ENCODE assay signal across 1 cellular context in the genomic region with DNA sequence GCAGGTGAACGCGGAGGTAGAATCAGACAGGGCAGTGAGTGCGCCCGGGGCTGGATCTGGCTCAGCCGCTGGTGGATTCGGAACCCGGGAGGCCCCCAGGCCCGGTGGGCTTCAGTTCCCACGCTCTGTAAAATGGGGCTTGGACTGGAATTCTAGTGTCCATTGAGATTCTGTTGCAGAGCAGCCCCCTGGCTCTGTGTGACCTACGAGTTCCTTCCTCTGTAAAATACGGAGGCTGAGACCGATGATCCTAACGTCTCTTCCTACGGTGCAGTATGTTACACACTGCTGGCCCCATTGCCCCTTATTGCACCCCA.
TF ChIP-seq lines count a peak whose summit lies in the region.

No MANE protein-coding gene starts in this region.

TF ChIP-seq in K562, 482 proteins besides CTCF, POLR2A, EP300 and RAD21 (continued from another document):
- TF ChIP-seq, protein P1, sequence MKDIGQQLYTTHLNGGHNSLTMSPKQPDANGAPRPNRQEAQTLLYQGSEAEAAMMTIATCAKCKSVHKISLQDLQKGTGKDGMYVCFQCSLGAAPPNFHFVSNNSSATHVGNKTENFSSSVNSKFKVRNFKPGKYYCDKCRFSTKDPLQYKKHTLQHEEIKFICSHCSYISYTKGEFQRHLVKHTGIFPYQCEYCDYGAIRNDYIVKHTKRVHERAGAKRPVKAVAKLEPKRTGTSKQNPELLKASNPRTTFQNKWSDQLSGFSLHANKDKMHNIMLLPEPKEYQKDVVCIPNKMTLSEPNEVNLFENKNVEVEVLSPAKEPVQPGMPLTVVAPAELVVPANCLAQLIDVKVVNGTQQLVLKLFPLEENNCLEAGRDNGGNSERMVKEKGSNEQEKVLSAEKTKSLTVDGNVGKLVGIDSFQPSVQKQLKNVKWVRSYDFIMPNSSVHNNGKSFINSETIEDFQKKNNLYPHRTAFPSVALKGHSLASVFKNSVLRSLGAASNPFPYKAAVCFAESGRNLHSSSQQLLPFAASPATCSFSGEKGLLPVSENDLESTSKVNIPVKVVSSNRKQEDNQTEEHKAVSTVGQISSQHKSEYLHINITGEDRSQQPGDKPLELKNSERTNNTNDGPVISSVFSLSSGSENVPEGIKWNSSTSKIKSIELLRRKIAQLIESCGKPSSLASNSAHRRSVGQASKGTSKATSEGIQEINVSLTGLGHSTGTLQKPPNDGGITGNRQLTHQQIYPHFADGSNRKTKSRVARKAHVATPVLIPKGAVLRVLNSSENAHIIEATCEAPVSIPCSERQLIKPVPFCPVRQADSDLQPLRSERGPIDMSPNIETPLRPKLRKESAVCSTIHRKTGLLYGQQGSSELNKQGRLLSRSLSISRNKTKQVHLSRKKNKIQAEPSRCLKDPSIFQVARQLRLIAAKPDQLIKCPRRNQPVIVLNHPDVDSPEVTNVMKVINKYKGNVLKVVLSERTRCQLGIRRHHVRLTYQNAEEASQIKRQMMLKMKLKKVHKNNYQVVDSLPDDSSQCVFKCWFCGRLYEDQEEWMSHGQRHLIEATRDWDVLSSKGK (CRISPR knock-in tag; IDR thresholded peaks at IDR 0.05): no peak
- TF ChIP-seq, protein P2, sequence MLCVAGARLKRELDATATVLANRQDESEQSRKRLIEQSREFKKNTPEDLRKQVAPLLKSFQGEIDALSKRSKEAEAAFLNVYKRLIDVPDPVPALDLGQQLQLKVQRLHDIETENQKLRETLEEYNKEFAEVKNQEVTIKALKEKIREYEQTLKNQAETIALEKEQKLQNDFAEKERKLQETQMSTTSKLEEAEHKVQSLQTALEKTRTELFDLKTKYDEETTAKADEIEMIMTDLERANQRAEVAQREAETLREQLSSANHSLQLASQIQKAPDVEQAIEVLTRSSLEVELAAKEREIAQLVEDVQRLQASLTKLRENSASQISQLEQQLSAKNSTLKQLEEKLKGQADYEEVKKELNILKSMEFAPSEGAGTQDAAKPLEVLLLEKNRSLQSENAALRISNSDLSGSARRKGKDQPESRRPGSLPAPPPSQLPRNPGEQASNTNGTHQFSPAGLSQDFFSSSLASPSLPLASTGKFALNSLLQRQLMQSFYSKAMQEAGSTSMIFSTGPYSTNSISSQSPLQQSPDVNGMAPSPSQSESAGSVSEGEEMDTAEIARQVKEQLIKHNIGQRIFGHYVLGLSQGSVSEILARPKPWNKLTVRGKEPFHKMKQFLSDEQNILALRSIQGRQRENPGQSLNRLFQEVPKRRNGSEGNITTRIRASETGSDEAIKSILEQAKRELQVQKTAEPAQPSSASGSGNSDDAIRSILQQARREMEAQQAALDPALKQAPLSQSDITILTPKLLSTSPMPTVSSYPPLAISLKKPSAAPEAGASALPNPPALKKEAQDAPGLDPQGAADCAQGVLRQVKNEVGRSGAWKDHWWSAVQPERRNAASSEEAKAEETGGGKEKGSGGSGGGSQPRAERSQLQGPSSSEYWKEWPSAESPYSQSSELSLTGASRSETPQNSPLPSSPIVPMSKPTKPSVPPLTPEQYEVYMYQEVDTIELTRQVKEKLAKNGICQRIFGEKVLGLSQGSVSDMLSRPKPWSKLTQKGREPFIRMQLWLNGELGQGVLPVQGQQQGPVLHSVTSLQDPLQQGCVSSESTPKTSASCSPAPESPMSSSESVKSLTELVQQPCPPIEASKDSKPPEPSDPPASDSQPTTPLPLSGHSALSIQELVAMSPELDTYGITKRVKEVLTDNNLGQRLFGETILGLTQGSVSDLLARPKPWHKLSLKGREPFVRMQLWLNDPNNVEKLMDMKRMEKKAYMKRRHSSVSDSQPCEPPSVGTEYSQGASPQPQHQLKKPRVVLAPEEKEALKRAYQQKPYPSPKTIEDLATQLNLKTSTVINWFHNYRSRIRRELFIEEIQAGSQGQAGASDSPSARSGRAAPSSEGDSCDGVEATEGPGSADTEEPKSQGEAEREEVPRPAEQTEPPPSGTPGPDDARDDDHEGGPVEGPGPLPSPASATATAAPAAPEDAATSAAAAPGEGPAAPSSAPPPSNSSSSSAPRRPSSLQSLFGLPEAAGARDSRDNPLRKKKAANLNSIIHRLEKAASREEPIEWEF (CRISPR knock-in tag; IDR thresholded peaks at IDR 0.05): no peak
- TF ChIP-seq ZC3H11A (IDR thresholded peaks at IDR 0.05; ENCODE audit: low read depth, low read length) (no peak), BHLHE40 (IDR thresholded peaks at IDR 0.05; ENCODE audit: low read length) (no peak), ADNP (tag; IDR thresholded peaks at IDR 0.05) (no peak)
- TF ChIP-seq, protein P3, sequence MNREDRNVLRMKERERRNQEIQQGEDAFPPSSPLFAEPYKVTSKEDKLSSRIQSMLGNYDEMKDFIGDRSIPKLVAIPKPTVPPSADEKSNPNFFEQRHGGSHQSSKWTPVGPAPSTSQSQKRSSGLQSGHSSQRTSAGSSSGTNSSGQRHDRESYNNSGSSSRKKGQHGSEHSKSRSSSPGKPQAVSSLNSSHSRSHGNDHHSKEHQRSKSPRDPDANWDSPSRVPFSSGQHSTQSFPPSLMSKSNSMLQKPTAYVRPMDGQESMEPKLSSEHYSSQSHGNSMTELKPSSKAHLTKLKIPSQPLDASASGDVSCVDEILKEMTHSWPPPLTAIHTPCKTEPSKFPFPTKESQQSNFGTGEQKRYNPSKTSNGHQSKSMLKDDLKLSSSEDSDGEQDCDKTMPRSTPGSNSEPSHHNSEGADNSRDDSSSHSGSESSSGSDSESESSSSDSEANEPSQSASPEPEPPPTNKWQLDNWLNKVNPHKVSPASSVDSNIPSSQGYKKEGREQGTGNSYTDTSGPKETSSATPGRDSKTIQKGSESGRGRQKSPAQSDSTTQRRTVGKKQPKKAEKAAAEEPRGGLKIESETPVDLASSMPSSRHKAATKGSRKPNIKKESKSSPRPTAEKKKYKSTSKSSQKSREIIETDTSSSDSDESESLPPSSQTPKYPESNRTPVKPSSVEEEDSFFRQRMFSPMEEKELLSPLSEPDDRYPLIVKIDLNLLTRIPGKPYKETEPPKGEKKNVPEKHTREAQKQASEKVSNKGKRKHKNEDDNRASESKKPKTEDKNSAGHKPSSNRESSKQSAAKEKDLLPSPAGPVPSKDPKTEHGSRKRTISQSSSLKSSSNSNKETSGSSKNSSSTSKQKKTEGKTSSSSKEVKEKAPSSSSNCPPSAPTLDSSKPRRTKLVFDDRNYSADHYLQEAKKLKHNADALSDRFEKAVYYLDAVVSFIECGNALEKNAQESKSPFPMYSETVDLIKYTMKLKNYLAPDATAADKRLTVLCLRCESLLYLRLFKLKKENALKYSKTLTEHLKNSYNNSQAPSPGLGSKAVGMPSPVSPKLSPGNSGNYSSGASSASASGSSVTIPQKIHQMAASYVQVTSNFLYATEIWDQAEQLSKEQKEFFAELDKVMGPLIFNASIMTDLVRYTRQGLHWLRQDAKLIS (CRISPR knock-in tag; IDR thresholded peaks at IDR 0.05): peak; percentile 73; the same call in 1 of the 2 replicates
TF ChIP-seq in K562: peak in this region for 7.
